ENCODE assay signal across 8 cellular contexts in the genomic region with DNA sequence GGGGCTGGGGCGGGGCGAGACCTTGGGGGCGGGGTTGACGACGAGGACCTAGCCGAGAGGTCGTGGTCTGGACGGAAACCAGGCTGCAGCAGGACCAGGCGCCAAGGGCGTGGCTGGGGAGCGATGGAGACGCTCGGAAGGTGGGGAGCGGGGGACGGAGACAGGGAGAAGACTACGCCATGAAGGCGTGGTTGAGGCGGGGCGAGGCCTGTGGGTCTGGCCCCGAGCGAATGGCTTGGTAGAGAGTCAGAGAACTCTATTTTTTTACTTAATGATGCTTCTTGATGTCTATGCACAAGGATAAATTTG. TPM values are rescaled to one million over a fixed set of nuclear protein-coding genes. Genes with fewer than 3 reads are reported as not detected.
DNase-seq lines count a peak whose midpoint lies in the region; ATAC-seq and TF ChIP-seq lines count a peak whose summit lies in the region.

No MANE protein-coding gene starts in this region.

- WGBS in esophagus squamous epithelium, 2 donors = 0 to 1% methylated on average over 14 to 16 of the region's 21 CpGs

- H3K4me1 ChIP-seq in esophagus squamous epithelium = peaks cover 14 to 34% (median 18%) of the 10 kb centered on the region in 3 donors
- peaks cover 13 to 21% (median 15%) of the 10 kb centered on the region in 3 donors for H3K4me1 ChIP-seq in skeletal muscle tissue (ENCODE audit: control insufficient read depth in 3 of 3, insufficient read depth in 3 of 3, low read length in 3 of 3)

- H3K36me3 ChIP-seq in esophagus squamous epithelium = peaks cover 0 to 30% (median 0%) of the 10 kb centered on the region in 3 donors
- H3K36me3 ChIP-seq in skeletal muscle tissue (ENCODE audit: control insufficient read depth in 3 of 3, insufficient read depth in 3 of 3, low read length in 3 of 3) = no peaks in the 10 kb centered on the region

- no peak for ATAC-seq in HG03196 (IDR thresholded peaks at IDR 0.05; ENCODE audit: unreplicated experiment)

- H3K4me3 ChIP-seq in esophagus squamous epithelium (peak overlapping the region; percentile 20 to 99 (median 86)), skeletal muscle tissue (ENCODE audit: low read length in 3 of 3) (peak overlapping the region; percentile 63 to 77 (median 66))

- in situ Hi-C loops in GM13977 (cut with MboI; ENCODE audit: low pct_unique_long_range_greater_than_20kb, low sequenced_read_pairs, unreplicated experiment) = no loop called here

- intact Hi-C loops in esophagus squamous epithelium (cut with DNase I) = no loop called here

- peak; percentile 14 for TF ChIP-seq POLR2A in GM19193 (IDR thresholded peaks at IDR 0.05; ENCODE audit: extremely low read depth, insufficient read depth, insufficient read length)
- TF ChIP-seq POLR2A in esophagus squamous epithelium (IDR thresholded peaks at IDR 0.05) = no peak

- H3K9me3 ChIP-seq in esophagus squamous epithelium = no peaks in the 10 kb centered on the region
- no peaks in the 10 kb centered on the region for H3K9me3 ChIP-seq in skeletal muscle tissue (ENCODE audit: control insufficient read depth in 3 of 3, low read length in 3 of 3)

- TF ChIP-seq CTCF in esophagus squamous epithelium (IDR thresholded peaks at IDR 0.05) (no peak), GM13977 (IDR thresholded peaks at IDR 0.05; ENCODE audit: extremely low read depth, insufficient read depth, missing control alignments) (no peak)

- H3K27ac ChIP-seq in esophagus squamous epithelium = peak overlapping the region; percentile 97 to 99 (median 98)
- peak overlapping the region; percentile 95 for H3K27ac ChIP-seq in skeletal muscle tissue (ENCODE audit: low read depth, low read length)

- no peaks in the 10 kb centered on the region for H3K27me3 ChIP-seq in esophagus squamous epithelium
- H3K27me3 ChIP-seq in skeletal muscle tissue (ENCODE audit: control insufficient read depth in 3 of 3, insufficient read depth in 3 of 3, low read length in 3 of 3) = no peaks in the 10 kb centered on the region

- no peak overlapping the region for H3K9ac ChIP-seq in skeletal muscle tissue (ENCODE audit: low read depth in 1 of 3, low read length in 3 of 3)

- DNase-seq in SHP77 treated with DMSO at 0.1 percent for 48 hours (lab: John Stamatoyannopoulos, UW) = peak; percentile 98
- no peak for DNase-seq in esophagus squamous epithelium (lab: John Stamatoyannopoulos, UW)
- no peak for DNase-seq in mesenteric fat pad (ENCODE audit: low spot score)
- no peak for DNase-seq in occipital lobe (lab: John Stamatoyannopoulos, UW)
- DNase-seq in GM13977 (ENCODE audit: low spot score) = no peak

RNA-seq across cellular contexts. Expression of gene FBXL12, which starts 0.7 kb away (rescaled TPM):
- total RNA-seq in esophagus squamous epithelium (10 to 100 TPM in 3 of 4 donors, 1 to 10 TPM in 1; 6.9 to 20.0 (median 13.7) TPM), skeletal muscle tissue (10.4 TPM), mesenteric fat pad (23.0 TPM), occipital lobe (13.1 TPM)

RNA-seq across cellular contexts. Expression of gene UBL5, which starts 8.2 kb away (rescaled TPM):
- total RNA-seq in esophagus squamous epithelium (100 to 1,000 TPM; 394 to 688 (median 499) TPM), skeletal muscle tissue (133 TPM), mesenteric fat pad (263 TPM), occipital lobe (62.9 TPM)

RNA-seq across cellular contexts. Expression of gene PIN1, which starts 15.6 kb away (rescaled TPM):
- total RNA-seq in esophagus squamous epithelium = 10 to 100 TPM; 61.1 to 77.1 (median 67.6) TPM
- 58.5 TPM for total RNA-seq in skeletal muscle tissue
- total RNA-seq in mesenteric fat pad = 52.0 TPM
- total RNA-seq in occipital lobe = 65.4 TPM

RNA-seq across cellular contexts. Expression of gene ZNF846, which starts 51.0 kb away (rescaled TPM):
- total RNA-seq in esophagus squamous epithelium (10 to 100 TPM; 10.8 to 18.5 (median 13.5) TPM), skeletal muscle tissue (15.1 TPM), mesenteric fat pad (8.8 TPM), occipital lobe (26.5 TPM)
